Comparison of ENCODE assay signal across 15 cellular contexts in genomic region chr5:156848447-156848846, GRCh38. TPM values are rescaled to one million over a fixed set of nuclear protein-coding genes. Genes with fewer than 3 reads are reported as not detected.
"Had no signal": no experiment of that assay in that cellular context is flagged by ENCODE, and none has a peak within 500 bp of the region (broad histone marks: within the 10 kb centered on the region; RNA-seq: fewer than 3 reads in every experiment).

No MANE protein-coding gene starts in this region.

RNA-seq across cellular contexts. Expression of gene PPP1R2B, which starts 1.6 kb away (rescaled TPM):
- total RNA-seq: neural crest cell, omental fat pad, osteocyte, ovary, posterior vena cava, progenitor cell of endocrine pancreas, right atrium auricular region, right cardiac atrium, right lobe of liver, sciatic nerve, sigmoid colon, skeletal muscle tissue, spleen had no signal
- polyA plus RNA-seq: neural cell, ovary, right cardiac atrium, smooth muscle cell had no signal
